ENCODE assay signal across 22 cellular contexts in the genomic region with DNA sequence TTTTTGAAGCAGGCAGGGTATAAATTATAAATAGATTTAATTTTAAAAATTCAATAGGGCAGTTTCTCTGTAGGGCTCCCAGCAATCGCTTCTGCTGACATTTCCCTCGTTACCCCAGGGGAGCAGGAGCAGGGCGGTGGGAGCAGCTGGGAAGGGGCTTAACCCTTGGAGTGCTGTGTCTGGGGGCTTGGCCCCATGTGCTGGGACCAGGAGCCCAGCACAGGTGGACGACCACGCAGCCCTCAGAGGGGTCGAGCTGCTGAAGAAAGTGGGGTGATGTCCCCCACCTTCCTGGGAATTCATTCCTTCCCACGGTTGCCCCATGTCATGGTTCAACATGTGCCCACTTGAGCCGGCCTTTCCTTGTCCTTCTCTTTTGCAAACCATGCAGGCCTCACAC.
A peak's percentile ranks its signal among the peaks of the same experiment; 100 is the strongest.
DNase-seq lines count a peak whose midpoint lies in the region; ATAC-seq and TF ChIP-seq lines count a peak whose summit lies in the region.
"Had no signal": no experiment of that assay in that cellular context is flagged by ENCODE, and none has a peak within 500 bp of the region (broad histone marks: within the 10 kb centered on the region; RNA-seq: fewer than 3 reads in every experiment).

No MANE protein-coding gene starts in this region.

- H2BK12ac ChIP-seq in neuronal stem cell (ENCODE audit: low read length) = no peak overlapping the region

- H3K79me1 ChIP-seq in neuronal stem cell (ENCODE audit: low read depth, low read length) = no peaks in the 10 kb centered on the region

- H3K4me3 Mint-ChIP-seq in activated naive CD8-positive, alpha-beta T cell treated with anti-CD3 and anti-CD28 coated beads, Interleukin-2, amount 50 U/mL, for 24 hours = no peak overlapping the region
- H3K4me3 Mint-ChIP-seq in Calu3 (ENCODE audit: low read depth, unreplicated experiment) = no peak overlapping the region
- H3K4me3 Mint-ChIP-seq: CD4-positive, CD25-positive, alpha-beta regulatory T cell; HFFc6 had no signal

- H4K8ac ChIP-seq in neuronal stem cell (ENCODE audit: low read depth, low read length) = no peak overlapping the region

- H3K14ac ChIP-seq in neuronal stem cell (ENCODE audit: low read length) = no peak overlapping the region

- no peak overlapping the region for H3K4ac ChIP-seq in neuronal stem cell (ENCODE audit: low read length)

- H3K27me3 Mint-ChIP-seq in activated naive CD8-positive, alpha-beta T cell treated with anti-CD3 and anti-CD28 coated beads, Interleukin-2, amount 50 U/mL, for 24 hours = peaks cover 8% of the 10 kb centered on the region
- H3K27me3 Mint-ChIP-seq in Calu3 (ENCODE audit: unreplicated experiment) = peaks cover 82% of the 10 kb centered on the region

- H3K18ac ChIP-seq in neuronal stem cell (ENCODE audit: low read length) = peak overlapping the region; percentile 6

- no peak overlapping the region for H3K4me3 ChIP-seq in RWPE2 (ENCODE audit: severe bottlenecking)
- no peak overlapping the region for H3K4me3 ChIP-seq in neuronal stem cell (ENCODE audit: low read length in 2 of 2)
- H3K4me3 ChIP-seq: HAP-1, SK-N-MC had no signal

- no peak overlapping the region for H3K23ac ChIP-seq in neuronal stem cell (ENCODE audit: low read depth, low read length, poor library complexity)

- H4K91ac ChIP-seq in neuronal stem cell (ENCODE audit: low read depth, low read length, poor library complexity) = no peak overlapping the region

- H3K36me3 Mint-ChIP-seq in activated naive CD8-positive, alpha-beta T cell treated with anti-CD3 and anti-CD28 coated beads, Interleukin-2, amount 50 U/mL, for 24 hours (ENCODE audit: low read depth) = no peaks in the 10 kb centered on the region
- H3K36me3 Mint-ChIP-seq in Calu3 (ENCODE audit: insufficient read depth, unreplicated experiment) = no peaks in the 10 kb centered on the region
- H3K36me3 Mint-ChIP-seq: CD4-positive, CD25-positive, alpha-beta regulatory T cell had no signal

- no peak overlapping the region for H2BK120ac ChIP-seq in neuronal stem cell (ENCODE audit: low read depth, low read length)

- TF ChIP-seq CTCF in RWPE2 (IDR thresholded peaks at IDR 0.05; ENCODE audit: poor library complexity, severe bottlenecking) = no peak
- no peak for TF ChIP-seq CTCF in Calu3 (IDR thresholded peaks at IDR 0.05; ENCODE audit: unreplicated experiment)

- H3K4me1 ChIP-seq in RWPE2 (ENCODE audit: insufficient read depth, poor library complexity, severe bottlenecking) = no peaks in the 10 kb centered on the region
- no peaks in the 10 kb centered on the region for H3K4me1 ChIP-seq in neuronal stem cell (ENCODE audit: control insufficient read depth in 2 of 2, insufficient read depth in 1 of 2, low read depth in 1 of 2, low read length in 2 of 2)
- H3K4me1 ChIP-seq: HAP-1 had no signal

- no peaks in the 10 kb centered on the region for H3K4me1 Mint-ChIP-seq in activated naive CD8-positive, alpha-beta T cell treated with anti-CD3 and anti-CD28 coated beads, Interleukin-2, amount 50 U/mL, for 24 hours
- no peaks in the 10 kb centered on the region for H3K4me1 Mint-ChIP-seq in Calu3 (ENCODE audit: low read depth, unreplicated experiment)
- H3K4me1 Mint-ChIP-seq: CD4-positive, CD25-positive, alpha-beta regulatory T cell had no signal

- DNase-seq in activated effector memory CD4-positive, alpha-beta T cell treated with anti-CD3 and anti-CD28 coated beads, Interleukin-2, amount 50 U/mL, for 16 hours = peak; percentile 55
- DNase-seq in activated effector memory CD4-positive, alpha-beta T cell treated with Interleukin-2 at 50 U/mL for 16 hours = no peak
- DNase-seq in D341Med (ENCODE audit: low spot score) (peak; percentile 65), RWPE2 (ENCODE audit: low spot score) (peak; percentile 66), neuronal stem cell (ENCODE audit: low spot score) (no peak), Calu3 (no peak)
- DNase-seq in activated naive CD8-positive, alpha-beta T cell treated with anti-CD3 and anti-CD28 coated beads, Interleukin-2, amount 50 U/mL, for 24 hours = no peak
- DNase-seq: CD4-positive, CD25-positive, alpha-beta regulatory T cell; DMS53; HFFc6; KG1; MM.1S; NCI-H1694; NCI-H2029 treated with DMSO at 0.1 percent for 48 hours; NCI-H345; NCI-H510A treated with DMSO at 0.1 percent for 48 hours; NCI-H748 treated with DMSO at 0.1 percent for 48 hours; RPMI8226; SIG-M5 had no signal

- H3K4me2 ChIP-seq in neuronal stem cell (ENCODE audit: insufficient read depth, low read length, poor library complexity, severe bottlenecking) = no peak overlapping the region

- H2AFZ ChIP-seq in neuronal stem cell (ENCODE audit: low read length) = no peak overlapping the region

- BruUV-seq in Calu3 (replicated peaks; lab: Mats Ljungman, UMichigan) = no TSS peak

- H2BK15ac ChIP-seq in neuronal stem cell (ENCODE audit: low read length) = no peak overlapping the region

- CTCF ChIA-PET in Calu3 (lab: Charles Lee) = no interaction called here

- H3K36me3 ChIP-seq in RWPE2 (ENCODE audit: low read depth) (no peaks in the 10 kb centered on the region), neuronal stem cell (replicated peaks in 1 of 2; ENCODE audit: control insufficient read depth in 2 of 2, insufficient read depth in 2 of 2, low read length in 2 of 2) (no peaks in the 10 kb centered on the region)
- H3K36me3 ChIP-seq: HAP-1 had no signal

- no peak overlapping the region for H3K27ac Mint-ChIP-seq in activated naive CD8-positive, alpha-beta T cell treated with anti-CD3 and anti-CD28 coated beads, Interleukin-2, amount 50 U/mL, for 24 hours
- H3K27ac Mint-ChIP-seq in Calu3 (ENCODE audit: unreplicated experiment) = no peak overlapping the region

- intact Hi-C loops in Calu3 (cut with micrococcal nuclease; ENCODE audit: unreplicated experiment) = no loop called here

- peaks cover 20% of the 10 kb centered on the region for H3K9me3 Mint-ChIP-seq in activated naive CD8-positive, alpha-beta T cell treated with anti-CD3 and anti-CD28 coated beads, Interleukin-2, amount 50 U/mL, for 24 hours
- H3K9me3 Mint-ChIP-seq in Calu3 (ENCODE audit: low read depth, unreplicated experiment) = peaks cover 2% of the 10 kb centered on the region
- H3K9me3 Mint-ChIP-seq: HFFc6 had no signal

- H3K27ac ChIP-seq in RWPE2 (ENCODE audit: poor library complexity, severe bottlenecking) = no peak overlapping the region
- H3K27ac ChIP-seq in neuronal stem cell (replicated peaks; ENCODE audit: low read length) = no peak overlapping the region
- H3K27ac ChIP-seq: SK-N-MC had no signal

- H3K9me3 ChIP-seq in RWPE2 (ENCODE audit: severe bottlenecking) (no peaks in the 10 kb centered on the region), neuronal stem cell (replicated peaks in 1 of 2; ENCODE audit: control insufficient read depth in 2 of 2, insufficient read depth in 1 of 2, low read depth in 1 of 2, low read length in 2 of 2) (peaks cover 0 to 2% of the 10 kb centered on the region in 2 donors)
- H3K9me3 ChIP-seq: HAP-1 had no signal

- H2BK5ac ChIP-seq in neuronal stem cell (ENCODE audit: low read length) = no peak overlapping the region

- no CpG with 5 or more reads among the region's 8 CpGs for WGBS in neuronal stem cell (ENCODE audit: extremely low coverage in 2 of 2, insufficient read length in 2 of 2, insufficient replicate concordance in 1 of 2), 2 donors

- H3K27me3 ChIP-seq in RWPE2 (ENCODE audit: insufficient read depth, poor library complexity, severe bottlenecking) (no peaks in the 10 kb centered on the region), neuronal stem cell (ENCODE audit: control insufficient read depth in 3 of 3, insufficient read depth in 3 of 3, low read depth in 1 of 3, low read length in 3 of 3) (peaks cover 0 to 17% (median 0%) of the 10 kb centered on the region in 3 experiments)

- H2AK5ac ChIP-seq in neuronal stem cell (ENCODE audit: low read depth, low read length) = no peak overlapping the region

- ATAC-seq in RWPE2 (ENCODE audit: low read depth) (no peak), GM21786 (IDR thresholded peaks at IDR 0.05; ENCODE audit: unreplicated experiment) (no peak)
- ATAC-seq in activated naive CD8-positive, alpha-beta T cell treated with anti-CD3 and anti-CD28 coated beads, Interleukin-2, amount 50 U/mL, for 24 hours = no peak

- no peak overlapping the region for H3K9ac ChIP-seq in neuronal stem cell (ENCODE audit: low read depth, low read length, poor library complexity)

Comparison
In these comparisons a context has a peak if more than half of its experiments do, and no peak if none do; other contexts are left out.
1. DNase-seq: peak in activated effector memory CD4-positive, alpha-beta T cell treated with anti-CD3 and anti-CD28 coated beads, Interleukin-2, amount 50 U/mL, for 16 hours (single experiment), D341Med (single experiment) and RWPE2 (single experiment); none in activated effector memory CD4-positive, alpha-beta T cell treated with Interleukin-2 at 50 U/mL for 16 hours (single experiment), neuronal stem cell (single experiment), activated naive CD8-positive, alpha-beta T cell treated with anti-CD3 and anti-CD28 coated beads, Interleukin-2, amount 50 U/mL, for 24 hours (single experiment) and Calu3 (single experiment).